In genomic region chr11:35042906-35043305, GRCh38 we compare ENCODE assay signal across 15 cellular contexts.
"Had no signal": no experiment of that assay in that cellular context is flagged by ENCODE, and none has a peak within 500 bp of the region (broad histone marks: within the 10 kb centered on the region; RNA-seq: fewer than 3 reads in every experiment).

No MANE protein-coding gene starts in this region.

- H3K9ac ChIP-seq: neural progenitor cell had no signal

- H3K27me3 ChIP-seq: neural progenitor cell, ovary, tibial artery had no signal

- H3K4me2 ChIP-seq: neural progenitor cell had no signal

- H3K4me3 Mint-ChIP-seq: activated CD8-positive, alpha-beta T cell treated with anti-CD3 and anti-CD28 coated beads for 36 hours; activated T-cell treated with anti-CD3 and anti-CD28 coated beads, Interleukin-2, amount 50 U/mL, for 72 hours; neural progenitor cell; T-helper 2 cell treated with Interferon-gamma antibody and Interleukin-4, amounts not matched to agents 5 μg/mL and 100 μg/mL, for 36 hours had no signal

- H3K27ac ChIP-seq: neural progenitor cell, ovary, tibial artery had no signal

- DNase-seq: activated CD4-positive, CD25-positive, alpha-beta regulatory T cell treated with anti-CD3 and anti-CD28 coated beads, Interleukin-2, amount 50 U/mL, for 72 hours; activated CD8-positive, alpha-beta memory T cell treated with anti-CD3 and anti-CD28 coated beads, Interleukin-2, amount 50 U/mL, for 4 hours; activated CD8-positive, alpha-beta T cell treated with anti-CD3 and anti-CD28 coated beads for 36 hours; activated naive CD4-positive, alpha-beta T cell; activated T-cell treated with anti-CD3 and anti-CD28 coated beads, Interleukin-2, amount 50 U/mL, for 72 hours; caudate nucleus; cortex of kidney; effector CD8-positive, alpha-beta T cell; hypothalamus; mammary epithelial cell; ovary; small intestine; tibial artery had no signal

- H3K4me1 Mint-ChIP-seq: neural progenitor cell had no signal

- H3K4me1 ChIP-seq: neural progenitor cell had no signal

- H3K36me3 Mint-ChIP-seq: neural progenitor cell had no signal

- H3K27ac Mint-ChIP-seq: activated CD8-positive, alpha-beta T cell treated with anti-CD3 and anti-CD28 coated beads for 36 hours; activated T-cell treated with anti-CD3 and anti-CD28 coated beads, Interleukin-2, amount 50 U/mL, for 72 hours; neural progenitor cell; T-helper 2 cell treated with Interferon-gamma antibody and Interleukin-4, amounts not matched to agents 5 μg/mL and 100 μg/mL, for 36 hours had no signal

- H3K36me3 ChIP-seq: neural progenitor cell, ovary, tibial artery had no signal

- H3K9me3 Mint-ChIP-seq: neural progenitor cell had no signal

- H3K4me3 ChIP-seq: neural progenitor cell, ovary, tibial artery had no signal

- H3K9me3 ChIP-seq: ovary, tibial artery had no signal

- H3K27me3 Mint-ChIP-seq: activated CD8-positive, alpha-beta T cell treated with anti-CD3 and anti-CD28 coated beads for 36 hours had no signal

- ATAC-seq: activated CD8-positive, alpha-beta T cell treated with anti-CD3 and anti-CD28 coated beads for 36 hours; activated T-cell treated with anti-CD3 and anti-CD28 coated beads, Interleukin-2, amount 50 U/mL, for 72 hours had no signal
